ENCODE assay signal across 26 cellular contexts in the genomic region with DNA sequence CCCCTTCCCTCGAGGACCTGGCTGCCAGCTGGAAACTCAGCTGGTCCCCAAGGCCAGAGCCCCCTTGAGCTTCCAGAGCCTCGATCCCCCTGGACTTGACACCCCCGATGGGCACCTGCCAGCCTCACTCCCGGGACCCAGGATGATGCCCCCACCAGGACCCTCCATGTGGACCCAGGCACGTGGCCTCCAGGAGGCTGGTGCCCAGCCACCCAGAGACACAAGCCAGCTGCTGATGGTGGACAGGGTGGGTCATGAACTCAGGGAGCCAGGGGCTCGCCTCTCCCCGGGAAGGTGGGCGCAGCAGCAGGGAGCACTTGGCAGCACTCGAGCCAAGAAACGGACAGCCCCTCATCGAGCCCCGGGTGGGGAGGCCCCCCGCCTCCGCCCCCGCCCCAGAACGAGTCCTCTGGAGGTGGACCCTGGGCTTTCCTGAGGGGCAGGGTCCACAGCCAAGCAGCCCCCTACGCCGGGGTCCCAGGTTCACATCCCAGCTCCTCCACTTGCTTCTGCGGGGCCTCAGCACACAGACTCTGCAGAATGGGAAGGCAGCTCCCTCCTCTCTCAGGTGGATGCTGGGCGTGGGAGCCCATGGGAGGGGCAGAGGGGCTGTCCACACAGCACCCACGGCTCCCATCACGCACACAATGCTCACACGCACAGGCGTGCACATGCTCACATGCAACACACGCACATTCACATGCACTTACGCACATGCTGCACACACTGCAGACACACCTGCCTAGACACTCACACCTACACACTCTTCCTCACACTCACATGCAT. TPM values are rescaled to one million over a fixed set of nuclear protein-coding genes. Genes with fewer than 3 reads are reported as not detected.
"Had no signal": no experiment of that assay in that cellular context is flagged by ENCODE, and none has a peak within 500 bp of the region (broad histone marks: within the 10 kb centered on the region; RNA-seq: fewer than 3 reads in every experiment).

No MANE protein-coding gene starts in this region.

- FAIRE-seq: islet of Langerhans had no signal

- H3K4me3 ChIP-seq: coronary artery, heart right ventricle, right lobe of liver, spleen, testis, transverse colon had no signal

- H3K9me3 Mint-ChIP-seq: endodermal cell; nephron; stimulated activated naive B cell treated with anti-CD40 and anti-IgM and Interleukin-4, amounts not matched to agents 10 μg/mL and 1 μg/mL and 100 μg/mL, for 72 hours; stimulated activated naive CD8-positive, alpha-beta T cell treated with anti-CD3 and anti-CD28 coated beads, Interleukin-15, amount 100 ng/mL, for 72 hours had no signal

- H3K4me1 Mint-ChIP-seq: endodermal cell; stimulated activated naive CD8-positive, alpha-beta T cell treated with anti-CD3 and anti-CD28 coated beads, Interleukin-15, amount 100 ng/mL, for 72 hours had no signal

- H3K9me3 ChIP-seq: heart right ventricle, neutrophil, right lobe of liver, spleen, testis, transverse colon had no signal

- DNase-seq: central memory CD4-positive, alpha-beta T cell; effector CD4-positive, alpha-beta T cell; endodermal cell; foreskin melanocyte; hypothalamus; mesendoderm; naive B cell; spleen; stimulated activated CD4-positive, alpha-beta T cell treated with anti-CD3 and anti-CD28 coated beads, Interleukin-15, amount 100 ng/mL, for 24 hours; stimulated activated CD4-positive, alpha-beta T cell treated with anti-CD3 and anti-CD28 coated beads, Interleukin-1b, Interleukin-23, amount 100 ng/mL, for 48 hours; stimulated activated CD4-positive, alpha-beta T cell treated with anti-CD3 and anti-CD28 coated beads, Interleukin-4, amount 100 ng/mL, for 4 hours; stimulated activated naive B cell treated with anti-CD40 and anti-IgM and Interleukin-4, amounts not matched to agents 10 μg/mL and 1 μg/mL and 100 μg/mL, for 72 hours; stimulated activated naive CD8-positive, alpha-beta T cell treated with anti-CD3 and anti-CD28 coated beads, Interleukin-15, amount 100 ng/mL, for 72 hours; testis; transverse colon had no signal

- H3K27ac Mint-ChIP-seq: endodermal cell; naive B cell; stimulated activated naive B cell treated with anti-CD40 and anti-IgM and Interleukin-4, amounts not matched to agents 10 μg/mL and 1 μg/mL and 100 μg/mL, for 72 hours; stimulated activated naive CD8-positive, alpha-beta T cell treated with anti-CD3 and anti-CD28 coated beads, Interleukin-15, amount 100 ng/mL, for 72 hours had no signal

- ATAC-seq: right lobe of liver; stimulated activated naive B cell treated with anti-CD40 and anti-IgM and Interleukin-4, amounts not matched to agents 10 μg/mL and 1 μg/mL and 100 μg/mL, for 72 hours; stimulated activated naive CD8-positive, alpha-beta T cell treated with anti-CD3 and anti-CD28 coated beads, Interleukin-15, amount 100 ng/mL, for 72 hours had no signal

- H3K27me3 Mint-ChIP-seq: stimulated activated naive CD8-positive, alpha-beta T cell treated with anti-CD3 and anti-CD28 coated beads, Interleukin-15, amount 100 ng/mL, for 72 hours had no signal

- H3K36me3 ChIP-seq: neutrophil, right lobe of liver, spleen, transverse colon had no signal

- H3K36me3 Mint-ChIP-seq: naive B cell; stimulated activated naive B cell treated with anti-CD40 and anti-IgM and Interleukin-4, amounts not matched to agents 10 μg/mL and 1 μg/mL and 100 μg/mL, for 72 hours had no signal

- H3K27ac ChIP-seq: coronary artery, heart right ventricle, neutrophil, right lobe of liver, spleen, testis, transverse colon had no signal

- H3K4me3 Mint-ChIP-seq: endodermal cell; nephron; stimulated activated naive B cell treated with anti-CD40 and anti-IgM and Interleukin-4, amounts not matched to agents 10 μg/mL and 1 μg/mL and 100 μg/mL, for 72 hours; stimulated activated naive CD8-positive, alpha-beta T cell treated with anti-CD3 and anti-CD28 coated beads, Interleukin-15, amount 100 ng/mL, for 72 hours had no signal

- H3K4me1 ChIP-seq: right lobe of liver, testis, transverse colon had no signal

- H3K27me3 ChIP-seq: neutrophil, right lobe of liver, testis, transverse colon had no signal

RNA-seq across cellular contexts. Expression of gene C14orf180, which starts 12.1 kb away (rescaled TPM):
- total RNA-seq: chondrocyte, dermis microvascular lymphatic vessel endothelial cell, endodermal cell, lung microvascular endothelial cell, osteocyte had no signal

RNA-seq across cellular contexts. Expression of gene TMEM179, which starts 12.9 kb away (rescaled TPM):
- total RNA-seq: lung microvascular endothelial cell, osteocyte, spleen, subcutaneous adipose tissue had no signal
